In genomic region chr5:61330879-61331406, GRCh38 we compare ENCODE assay signal across 8 cellular contexts. TPM values are rescaled to one million over a fixed set of nuclear protein-coding genes. Genes with fewer than 3 reads are reported as not detected.
DNase-seq lines count a peak whose midpoint lies in the region; FAIRE-seq and TF ChIP-seq lines count a peak whose summit lies in the region.

No MANE protein-coding gene starts in this region.

- peaks cover 11% of the 10 kb centered on the region for H3F3A ChIP-seq in MM.1S (ENCODE audit: insufficient read depth, low read length)

- H3K4me2 ChIP-seq in MM.1S (ENCODE audit: low read depth, low read length): peak overlapping the region; percentile 81

- TF ChIP-seq CTCF in GM12873 (IDR thresholded peaks at IDR 0.05; ENCODE audit: insufficient read depth, low read depth, low read length, missing control alignments): peak; percentile 39
- TF ChIP-seq CTCF in MM.1S (IDR thresholded peaks at IDR 0.05; ENCODE audit: low read length): peak; percentile 39
- peak; percentile 56 for TF ChIP-seq CTCF in VCaP (conservative IDR thresholded peaks at IDR 0.05)
- peak in 1 of 3 donors; percentile 44 for TF ChIP-seq CTCF in breast epithelium (IDR thresholded peaks at IDR 0.05)

- H3K4me3 ChIP-seq in MM.1S (ENCODE audit: low read length) (peak overlapping the region; percentile 94), breast epithelium (peak overlapping the region; percentile 90 to 100 (median 95)), small intestine (ENCODE audit: low read depth in 1 of 2, low read length in 2 of 2) (peak overlapping the region; percentile 75 to 79)

- peak; percentile 82 for DNase-seq in HCEC 1CT
- peak; percentile 86 for DNase-seq in MM.1S
- peak; percentile 40 to 55 for DNase-seq in breast epithelium (ENCODE audit: low spot score in 2 of 2)
- peak; percentile 58 for DNase-seq in iPS-NIHi11 (ENCODE audit: low spot score)
- DNase-seq in small intestine: peak; percentile 85
- DNase-seq in middle frontal gyrus (ENCODE audit: extremely low spot score, low spot score): no peak

- H3K79me2 ChIP-seq in MM.1S (ENCODE audit: low read length): peaks cover 31% of the 10 kb centered on the region

- peak overlapping the region; percentile 78 for H3K9ac ChIP-seq in MM.1S (ENCODE audit: low read length)

- H3K27ac ChIP-seq in MM.1S (ENCODE audit: low read length): peak overlapping the region; percentile 72; the same call in 1 of the 2 replicates
- peak overlapping the region; percentile 81 for H3K27ac ChIP-seq in VCaP
- H3K27ac ChIP-seq in breast epithelium: peak overlapping the region; percentile 95 to 96
- peak overlapping the region; percentile 93 to 96 for H3K27ac ChIP-seq in small intestine (ENCODE audit: low read depth in 1 of 2, low read length in 1 of 2)

- H3K27me3 ChIP-seq in MM.1S (replicated peaks; ENCODE audit: insufficient read depth, low read length): peaks cover 8% of the 10 kb centered on the region; the same call in 1 of the 2 replicates
- H3K27me3 ChIP-seq in breast epithelium: no peaks in the 10 kb centered on the region
- no peaks in the 10 kb centered on the region for H3K27me3 ChIP-seq in small intestine (ENCODE audit: control insufficient read depth in 2 of 2, insufficient read depth in 2 of 2, low read length in 2 of 2)

- intact Hi-C loops in breast epithelium (cut with DNase I; ENCODE audit: low total_unique reads): no loop called here

- H3K9me3 ChIP-seq in MM.1S (replicated peaks; ENCODE audit: insufficient read depth, low read length) (no peaks in the 10 kb centered on the region), breast epithelium (no peaks in the 10 kb centered on the region), small intestine (ENCODE audit: control insufficient read depth, low read depth) (no peaks in the 10 kb centered on the region)

- no peaks in the 10 kb centered on the region for H4K20me1 ChIP-seq in MM.1S (ENCODE audit: insufficient read depth, low read length)

- H2AFZ ChIP-seq in MM.1S (ENCODE audit: low read length): peak overlapping the region; percentile 90

- H3K4me1 ChIP-seq in MM.1S (ENCODE audit: low read length) (peaks cover 11% of the 10 kb centered on the region), breast epithelium (peaks cover 0 to 8% of the 10 kb centered on the region in 2 donors), small intestine (ENCODE audit: control insufficient read depth in 2 of 2, insufficient read depth in 1 of 2, low read depth in 1 of 2, low read length in 1 of 2) (peaks cover 3 to 4% of the 10 kb centered on the region in 2 donors)

- H3K36me3 ChIP-seq in MM.1S (replicated peaks; ENCODE audit: insufficient read depth, low read length) (no peaks in the 10 kb centered on the region), breast epithelium (no peaks in the 10 kb centered on the region), small intestine (ENCODE audit: control insufficient read depth in 2 of 2, insufficient read depth in 2 of 2, low read length in 2 of 2) (no peaks in the 10 kb centered on the region)

- no peak for TF ChIP-seq POLR2A in breast epithelium (IDR thresholded peaks at IDR 0.05)

- no peak for FAIRE-seq in small intestine (lab: Jason Lieb, UNC)

- 0 to 1% (median 1%) methylated on average over 57 to 78 of the region's 78 CpGs for WGBS in small intestine, 3 donors

- H3K9me2 ChIP-seq in MM.1S (replicated peaks; ENCODE audit: insufficient read depth, low read length): no peaks in the 10 kb centered on the region

RNA-seq across cellular contexts. Expression of gene ZSWIM6, which starts 1.1 kb away (rescaled TPM):
- 10 to 100 TPM; 10.2 to 16.8 (median 11.2) TPM for total RNA-seq in breast epithelium
- 1 to 10 TPM; 3.2 to 4.9 (median 3.5) TPM for polyA plus RNA-seq in small intestine
